In the genomic region with DNA sequence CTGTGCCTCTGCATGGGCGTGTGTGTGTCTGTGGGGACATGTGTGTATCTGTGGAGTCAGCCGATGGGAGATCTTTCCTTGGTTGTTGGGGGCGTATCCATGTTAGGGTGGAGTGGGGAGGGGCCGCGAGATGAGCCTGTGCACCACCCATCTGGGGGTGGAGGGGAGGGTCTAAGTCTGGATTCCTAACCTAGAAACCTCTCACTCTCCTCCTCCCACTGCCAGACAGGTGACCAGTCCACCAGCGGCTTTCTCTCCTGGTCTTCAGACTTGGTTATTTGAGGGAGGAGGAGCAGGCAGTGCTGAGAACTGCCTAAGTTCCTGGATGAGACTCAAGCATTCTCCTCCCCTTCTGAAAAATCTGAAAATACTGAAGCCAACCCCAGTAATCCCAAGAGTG, we compare ENCODE assay signal across 1 cellular context.
TF ChIP-seq lines count a peak whose summit lies in the region.

No MANE protein-coding gene starts in this region.

TF ChIP-seq in HEK293, 187 proteins besides CTCF, POLR2A, EP300 and RAD21 (continued from another document):
- TF ChIP-seq, protein P1, sequence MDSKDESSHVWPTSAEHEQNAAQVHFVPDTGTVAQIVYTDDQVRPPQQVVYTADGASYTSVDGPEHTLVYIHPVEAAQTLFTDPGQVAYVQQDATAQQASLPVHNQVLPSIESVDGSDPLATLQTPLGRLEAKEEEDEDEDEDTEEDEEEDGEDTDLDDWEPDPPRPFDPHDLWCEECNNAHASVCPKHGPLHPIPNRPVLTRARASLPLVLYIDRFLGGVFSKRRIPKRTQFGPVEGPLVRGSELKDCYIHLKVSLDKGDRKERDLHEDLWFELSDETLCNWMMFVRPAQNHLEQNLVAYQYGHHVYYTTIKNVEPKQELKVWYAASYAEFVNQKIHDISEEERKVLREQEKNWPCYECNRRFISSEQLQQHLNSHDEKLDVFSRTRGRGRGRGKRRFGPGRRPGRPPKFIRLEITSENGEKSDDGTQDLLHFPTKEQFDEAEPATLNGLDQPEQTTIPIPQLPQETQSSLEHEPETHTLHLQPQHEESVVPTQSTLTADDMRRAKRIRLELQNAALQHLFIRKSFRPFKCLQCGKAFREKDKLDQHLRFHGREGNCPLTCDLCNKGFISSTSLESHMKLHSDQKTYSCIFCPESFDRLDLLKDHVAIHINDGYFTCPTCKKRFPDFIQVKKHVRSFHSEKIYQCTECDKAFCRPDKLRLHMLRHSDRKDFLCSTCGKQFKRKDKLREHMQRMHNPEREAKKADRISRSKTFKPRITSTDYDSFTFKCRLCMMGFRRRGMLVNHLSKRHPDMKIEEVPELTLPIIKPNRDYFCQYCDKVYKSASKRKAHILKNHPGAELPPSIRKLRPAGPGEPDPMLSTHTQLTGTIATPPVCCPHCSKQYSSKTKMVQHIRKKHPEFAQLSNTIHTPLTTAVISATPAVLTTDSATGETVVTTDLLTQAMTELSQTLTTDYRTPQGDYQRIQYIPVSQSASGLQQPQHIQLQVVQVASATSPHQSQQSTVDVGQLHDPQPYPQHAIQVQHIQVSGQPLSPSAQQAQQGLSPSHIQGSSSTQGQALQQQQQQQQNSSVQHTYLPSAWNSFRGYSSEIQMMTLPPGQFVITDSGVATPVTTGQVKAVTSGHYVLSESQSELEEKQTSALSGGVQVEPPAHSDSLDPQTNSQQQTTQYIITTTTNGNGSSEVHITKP (tag by site-specific recombination; IDR thresholded peaks at IDR 0.05), result 0 out of 2 replicates have a peak, but pooled peaks have one; percentile 8
- TF ChIP-seq SALL2 (tag by site-specific recombination; IDR thresholded peaks at IDR 0.05; ENCODE audit: borderline replicate concordance) (no peak), GLIS2 (tag by site-specific recombination; IDR thresholded peaks at IDR 0.05) (no peak), ZNF324 (tag by site-specific recombination; IDR thresholded peaks at IDR 0.05) (no peak), SP2 (tag by site-specific recombination; IDR thresholded peaks at IDR 0.05) (peak; percentile 61), ZNF423 (tag by site-specific recombination; IDR thresholded peaks at IDR 0.05) (no peak), ZSCAN23 (tag by site-specific recombination; IDR thresholded peaks at IDR 0.05) (no peak), ZNF585B (tag by site-specific recombination; IDR thresholded peaks at IDR 0.05) (no peak), ZNF341 (tag by site-specific recombination; IDR thresholded peaks at IDR 0.05; ENCODE audit: low read depth) (peak; percentile 83), ZNF169 (tag by site-specific recombination; IDR thresholded peaks at IDR 0.05) (no peak), ZNF155 (tag by site-specific recombination; IDR thresholded peaks at IDR 0.05) (no peak), KLF1 (tag by site-specific recombination; IDR thresholded peaks at IDR 0.05) (peak; percentile 88), ZNF837 (tag by site-specific recombination; IDR thresholded peaks at IDR 0.05) (no peak), ZNF776 (tag by site-specific recombination; IDR thresholded peaks at IDR 0.05; ENCODE audit: borderline replicate concordance) (no peak), ZNF660 (tag by site-specific recombination; IDR thresholded peaks at IDR 0.05) (no peak), ZNF548 (tag by site-specific recombination; IDR thresholded peaks at IDR 0.05) (no peak), SETDB1 (IDR thresholded peaks at IDR 0.05; ENCODE audit: insufficient read length, low read length) (no peak), ZNF600 (tag by site-specific recombination; IDR thresholded peaks at IDR 0.05) (no peak), ZNF433 (tag by site-specific recombination; IDR thresholded peaks at IDR 0.05; ENCODE audit: low read depth) (no peak), ZNF561 (tag by site-specific recombination; IDR thresholded peaks at IDR 0.05; ENCODE audit: borderline replicate concordance) (no peak), ZNF114 (tag by site-specific recombination; IDR thresholded peaks at IDR 0.05) (no peak), ZNF394 (tag by site-specific recombination; IDR thresholded peaks at IDR 0.05; ENCODE audit: borderline replicate concordance) (no peak), ZNF555 (tag by site-specific recombination; conservative IDR thresholded peaks at IDR 0.05) (no peak), ZNF529 (tag by site-specific recombination; IDR thresholded peaks at IDR 0.05; ENCODE audit: insufficient replicate concordance) (no peak), ZNF24 (tag by site-specific recombination; IDR thresholded peaks at IDR 0.05) (no peak), ZNF239 (tag by site-specific recombination; IDR thresholded peaks at IDR 0.05) (no peak), ZNF624 (tag by site-specific recombination; IDR thresholded peaks at IDR 0.05) (no peak), ZNF621 (tag by site-specific recombination; IDR thresholded peaks at IDR 0.05) (no peak), ZNF274 (IDR thresholded peaks at IDR 0.05; ENCODE audit: low read length) (no peak), ZNF274 (tag by site-specific recombination; IDR thresholded peaks at IDR 0.05; ENCODE audit: borderline replicate concordance) (no peak), HOXA7 (CRISPR knock-in tag; IDR thresholded peaks at IDR 0.05; ENCODE audit: borderline replicate concordance) (no peak), ZNF792 (tag by site-specific recombination; IDR thresholded peaks at IDR 0.05) (no peak), EGR2 (tag by site-specific recombination; IDR thresholded peaks at IDR 0.05; ENCODE audit: low read depth) (peak; percentile 86), ZNF302 (tag by site-specific recombination; IDR thresholded peaks at IDR 0.05; ENCODE audit: low read depth) (no peak), KLF9 (tag by site-specific recombination; IDR thresholded peaks at IDR 0.05; ENCODE audit: low read depth) (no peak), ZBTB21 (tag by site-specific recombination; IDR thresholded peaks at IDR 0.05) (no peak), ZNF610 (tag by site-specific recombination; IDR thresholded peaks at IDR 0.05; ENCODE audit: borderline replicate concordance) (no peak), ZNF223 (tag by site-specific recombination; IDR thresholded peaks at IDR 0.05) (no peak), ZNF2 (tag by site-specific recombination; IDR thresholded peaks at IDR 0.05) (no peak), KLF10 (tag by site-specific recombination; IDR thresholded peaks at IDR 0.05) (no peak), ZNF335 (tag by site-specific recombination; conservative IDR thresholded peaks at IDR 0.05) (peak; percentile 89)
- TF ChIP-seq, protein P2, sequence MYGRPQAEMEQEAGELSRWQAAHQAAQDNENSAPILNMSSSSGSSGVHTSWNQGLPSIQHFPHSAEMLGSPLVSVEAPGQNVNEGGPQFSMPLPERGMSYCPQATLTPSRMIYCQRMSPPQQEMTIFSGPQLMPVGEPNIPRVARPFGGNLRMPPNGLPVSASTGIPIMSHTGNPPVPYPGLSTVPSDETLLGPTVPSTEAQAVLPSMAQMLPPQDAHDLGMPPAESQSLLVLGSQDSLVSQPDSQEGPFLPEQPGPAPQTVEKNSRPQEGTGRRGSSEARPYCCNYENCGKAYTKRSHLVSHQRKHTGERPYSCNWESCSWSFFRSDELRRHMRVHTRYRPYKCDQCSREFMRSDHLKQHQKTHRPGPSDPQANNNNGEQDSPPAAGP (tag by site-specific recombination; IDR thresholded peaks at IDR 0.05), result no peak
- TF ChIP-seq, protein P3, sequence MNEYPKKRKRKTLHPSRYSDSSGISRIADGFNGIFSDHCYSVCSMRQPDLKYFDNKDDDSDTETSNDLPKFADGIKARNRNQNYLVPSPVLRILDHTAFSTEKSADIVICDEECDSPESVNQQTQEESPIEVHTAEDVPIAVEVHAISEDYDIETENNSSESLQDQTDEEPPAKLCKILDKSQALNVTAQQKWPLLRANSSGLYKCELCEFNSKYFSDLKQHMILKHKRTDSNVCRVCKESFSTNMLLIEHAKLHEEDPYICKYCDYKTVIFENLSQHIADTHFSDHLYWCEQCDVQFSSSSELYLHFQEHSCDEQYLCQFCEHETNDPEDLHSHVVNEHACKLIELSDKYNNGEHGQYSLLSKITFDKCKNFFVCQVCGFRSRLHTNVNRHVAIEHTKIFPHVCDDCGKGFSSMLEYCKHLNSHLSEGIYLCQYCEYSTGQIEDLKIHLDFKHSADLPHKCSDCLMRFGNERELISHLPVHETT (tag by site-specific recombination; IDR thresholded peaks at IDR 0.05), result no peak
- TF ChIP-seq, protein P4, sequence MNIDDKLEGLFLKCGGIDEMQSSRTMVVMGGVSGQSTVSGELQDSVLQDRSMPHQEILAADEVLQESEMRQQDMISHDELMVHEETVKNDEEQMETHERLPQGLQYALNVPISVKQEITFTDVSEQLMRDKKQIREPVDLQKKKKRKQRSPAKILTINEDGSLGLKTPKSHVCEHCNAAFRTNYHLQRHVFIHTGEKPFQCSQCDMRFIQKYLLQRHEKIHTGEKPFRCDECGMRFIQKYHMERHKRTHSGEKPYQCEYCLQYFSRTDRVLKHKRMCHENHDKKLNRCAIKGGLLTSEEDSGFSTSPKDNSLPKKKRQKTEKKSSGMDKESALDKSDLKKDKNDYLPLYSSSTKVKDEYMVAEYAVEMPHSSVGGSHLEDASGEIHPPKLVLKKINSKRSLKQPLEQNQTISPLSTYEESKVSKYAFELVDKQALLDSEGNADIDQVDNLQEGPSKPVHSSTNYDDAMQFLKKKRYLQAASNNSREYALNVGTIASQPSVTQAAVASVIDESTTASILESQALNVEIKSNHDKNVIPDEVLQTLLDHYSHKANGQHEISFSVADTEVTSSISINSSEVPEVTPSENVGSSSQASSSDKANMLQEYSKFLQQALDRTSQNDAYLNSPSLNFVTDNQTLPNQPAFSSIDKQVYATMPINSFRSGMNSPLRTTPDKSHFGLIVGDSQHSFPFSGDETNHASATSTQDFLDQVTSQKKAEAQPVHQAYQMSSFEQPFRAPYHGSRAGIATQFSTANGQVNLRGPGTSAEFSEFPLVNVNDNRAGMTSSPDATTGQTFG (tag by site-specific recombination; IDR thresholded peaks at IDR 0.05; ENCODE audit: borderline replicate concordance), result no peak
- TF ChIP-seq, protein P5, sequence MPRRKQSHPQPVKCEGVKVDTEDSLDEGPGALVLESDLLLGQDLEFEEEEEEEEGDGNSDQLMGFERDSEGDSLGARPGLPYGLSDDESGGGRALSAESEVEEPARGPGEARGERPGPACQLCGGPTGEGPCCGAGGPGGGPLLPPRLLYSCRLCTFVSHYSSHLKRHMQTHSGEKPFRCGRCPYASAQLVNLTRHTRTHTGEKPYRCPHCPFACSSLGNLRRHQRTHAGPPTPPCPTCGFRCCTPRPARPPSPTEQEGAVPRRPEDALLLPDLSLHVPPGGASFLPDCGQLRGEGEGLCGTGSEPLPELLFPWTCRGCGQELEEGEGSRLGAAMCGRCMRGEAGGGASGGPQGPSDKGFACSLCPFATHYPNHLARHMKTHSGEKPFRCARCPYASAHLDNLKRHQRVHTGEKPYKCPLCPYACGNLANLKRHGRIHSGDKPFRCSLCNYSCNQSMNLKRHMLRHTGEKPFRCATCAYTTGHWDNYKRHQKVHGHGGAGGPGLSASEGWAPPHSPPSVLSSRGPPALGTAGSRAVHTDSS (tag by site-specific recombination; IDR thresholded peaks at IDR 0.05), result no peak
- TF ChIP-seq, protein P6, sequence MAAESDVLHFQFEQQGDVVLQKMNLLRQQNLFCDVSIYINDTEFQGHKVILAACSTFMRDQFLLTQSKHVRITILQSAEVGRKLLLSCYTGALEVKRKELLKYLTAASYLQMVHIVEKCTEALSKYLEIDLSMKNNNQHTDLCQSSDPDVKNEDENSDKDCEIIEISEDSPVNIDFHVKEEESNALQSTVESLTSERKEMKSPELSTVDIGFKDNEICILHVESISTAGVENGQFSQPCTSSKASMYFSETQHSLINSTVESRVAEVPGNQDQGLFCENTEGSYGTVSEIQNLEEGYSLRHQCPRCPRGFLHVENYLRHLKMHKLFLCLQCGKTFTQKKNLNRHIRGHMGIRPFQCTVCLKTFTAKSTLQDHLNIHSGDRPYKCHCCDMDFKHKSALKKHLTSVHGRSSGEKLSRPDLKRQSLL (tag by site-specific recombination; IDR thresholded peaks at IDR 0.05), result no peak
- TF ChIP-seq, protein P7, sequence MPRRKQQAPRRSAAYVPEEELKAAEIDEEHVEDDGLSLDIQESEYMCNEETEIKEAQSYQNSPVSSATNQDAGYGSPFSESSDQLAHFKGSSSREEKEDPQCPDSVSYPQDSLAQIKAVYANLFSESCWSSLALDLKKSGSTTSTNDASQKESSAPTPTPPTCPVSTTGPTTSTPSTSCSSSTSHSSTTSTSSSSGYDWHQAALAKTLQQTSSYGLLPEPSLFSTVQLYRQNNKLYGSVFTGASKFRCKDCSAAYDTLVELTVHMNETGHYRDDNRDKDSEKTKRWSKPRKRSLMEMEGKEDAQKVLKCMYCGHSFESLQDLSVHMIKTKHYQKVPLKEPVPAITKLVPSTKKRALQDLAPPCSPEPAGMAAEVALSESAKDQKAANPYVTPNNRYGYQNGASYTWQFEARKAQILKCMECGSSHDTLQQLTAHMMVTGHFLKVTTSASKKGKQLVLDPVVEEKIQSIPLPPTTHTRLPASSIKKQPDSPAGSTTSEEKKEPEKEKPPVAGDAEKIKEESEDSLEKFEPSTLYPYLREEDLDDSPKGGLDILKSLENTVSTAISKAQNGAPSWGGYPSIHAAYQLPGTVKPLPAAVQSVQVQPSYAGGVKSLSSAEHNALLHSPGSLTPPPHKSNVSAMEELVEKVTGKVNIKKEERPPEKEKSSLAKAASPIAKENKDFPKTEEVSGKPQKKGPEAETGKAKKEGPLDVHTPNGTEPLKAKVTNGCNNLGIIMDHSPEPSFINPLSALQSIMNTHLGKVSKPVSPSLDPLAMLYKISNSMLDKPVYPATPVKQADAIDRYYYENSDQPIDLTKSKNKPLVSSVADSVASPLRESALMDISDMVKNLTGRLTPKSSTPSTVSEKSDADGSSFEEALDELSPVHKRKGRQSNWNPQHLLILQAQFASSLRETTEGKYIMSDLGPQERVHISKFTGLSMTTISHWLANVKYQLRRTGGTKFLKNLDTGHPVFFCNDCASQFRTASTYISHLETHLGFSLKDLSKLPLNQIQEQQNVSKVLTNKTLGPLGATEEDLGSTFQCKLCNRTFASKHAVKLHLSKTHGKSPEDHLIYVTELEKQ (tag by site-specific recombination; IDR thresholded peaks at IDR 0.05; ENCODE audit: borderline replicate concordance), result no peak
- TF ChIP-seq, protein P8, sequence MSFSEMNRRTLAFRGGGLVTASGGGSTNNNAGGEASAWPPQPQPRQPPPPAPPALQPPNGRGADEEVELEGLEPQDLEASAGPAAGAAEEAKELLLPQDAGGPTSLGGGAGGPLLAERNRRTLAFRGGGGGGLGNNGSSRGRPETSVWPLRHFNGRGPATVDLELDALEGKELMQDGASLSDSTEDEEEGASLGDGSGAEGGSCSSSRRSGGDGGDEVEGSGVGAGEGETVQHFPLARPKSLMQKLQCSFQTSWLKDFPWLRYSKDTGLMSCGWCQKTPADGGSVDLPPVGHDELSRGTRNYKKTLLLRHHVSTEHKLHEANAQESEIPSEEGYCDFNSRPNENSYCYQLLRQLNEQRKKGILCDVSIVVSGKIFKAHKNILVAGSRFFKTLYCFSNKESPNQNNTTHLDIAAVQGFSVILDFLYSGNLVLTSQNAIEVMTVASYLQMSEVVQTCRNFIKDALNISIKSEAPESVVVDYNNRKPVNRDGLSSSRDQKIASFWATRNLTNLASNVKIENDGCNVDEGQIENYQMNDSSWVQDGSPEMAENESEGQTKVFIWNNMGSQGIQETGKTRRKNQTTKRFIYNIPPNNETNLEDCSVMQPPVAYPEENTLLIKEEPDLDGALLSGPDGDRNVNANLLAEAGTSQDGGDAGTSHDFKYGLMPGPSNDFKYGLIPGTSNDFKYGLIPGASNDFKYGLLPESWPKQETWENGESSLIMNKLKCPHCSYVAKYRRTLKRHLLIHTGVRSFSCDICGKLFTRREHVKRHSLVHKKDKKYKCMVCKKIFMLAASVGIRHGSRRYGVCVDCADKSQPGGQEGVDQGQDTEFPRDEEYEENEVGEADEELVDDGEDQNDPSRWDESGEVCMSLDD (tag by site-specific recombination; IDR thresholded peaks at IDR 0.05), result no peak
